In the genomic region with DNA sequence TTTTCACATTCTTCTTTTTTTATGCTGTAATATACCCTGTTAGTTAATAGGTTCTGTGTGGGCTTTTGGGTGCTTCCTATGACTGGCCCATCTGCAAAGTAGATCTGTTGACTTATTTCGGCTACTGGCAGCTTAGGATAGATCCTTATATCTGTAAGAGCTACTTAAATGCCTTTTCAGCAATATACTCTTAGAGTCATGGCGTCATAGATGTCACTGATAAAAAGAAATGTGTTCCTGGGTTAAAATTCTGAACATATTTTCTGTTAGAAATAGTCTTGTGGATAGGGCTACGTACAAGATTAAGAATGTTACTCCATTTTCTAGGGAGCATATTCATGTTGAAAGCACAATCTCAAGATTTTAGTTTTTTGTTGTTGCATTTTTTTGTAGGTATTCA, we compare ENCODE assay signal across 1 cellular context.
TF ChIP-seq lines count a peak whose summit lies in the region.

No MANE protein-coding gene starts in this region.

TF ChIP-seq in GM12878, 131 proteins besides CTCF, POLR2A, EP300 and RAD21:
- no peak for TF ChIP-seq CBX5 (IDR thresholded peaks at IDR 0.05; ENCODE audit: low read depth)
- TF ChIP-seq SPI1 (IDR thresholded peaks at IDR 0.05; ENCODE audit: borderline replicate concordance, insufficient read depth, low read depth, low read length), result no peak
- no peak for TF ChIP-seq RAD51 (IDR thresholded peaks at IDR 0.05)
- no peak for TF ChIP-seq FOXM1 (IDR thresholded peaks at IDR 0.05; ENCODE audit: low read depth, low read length)
- TF ChIP-seq, protein P1, sequence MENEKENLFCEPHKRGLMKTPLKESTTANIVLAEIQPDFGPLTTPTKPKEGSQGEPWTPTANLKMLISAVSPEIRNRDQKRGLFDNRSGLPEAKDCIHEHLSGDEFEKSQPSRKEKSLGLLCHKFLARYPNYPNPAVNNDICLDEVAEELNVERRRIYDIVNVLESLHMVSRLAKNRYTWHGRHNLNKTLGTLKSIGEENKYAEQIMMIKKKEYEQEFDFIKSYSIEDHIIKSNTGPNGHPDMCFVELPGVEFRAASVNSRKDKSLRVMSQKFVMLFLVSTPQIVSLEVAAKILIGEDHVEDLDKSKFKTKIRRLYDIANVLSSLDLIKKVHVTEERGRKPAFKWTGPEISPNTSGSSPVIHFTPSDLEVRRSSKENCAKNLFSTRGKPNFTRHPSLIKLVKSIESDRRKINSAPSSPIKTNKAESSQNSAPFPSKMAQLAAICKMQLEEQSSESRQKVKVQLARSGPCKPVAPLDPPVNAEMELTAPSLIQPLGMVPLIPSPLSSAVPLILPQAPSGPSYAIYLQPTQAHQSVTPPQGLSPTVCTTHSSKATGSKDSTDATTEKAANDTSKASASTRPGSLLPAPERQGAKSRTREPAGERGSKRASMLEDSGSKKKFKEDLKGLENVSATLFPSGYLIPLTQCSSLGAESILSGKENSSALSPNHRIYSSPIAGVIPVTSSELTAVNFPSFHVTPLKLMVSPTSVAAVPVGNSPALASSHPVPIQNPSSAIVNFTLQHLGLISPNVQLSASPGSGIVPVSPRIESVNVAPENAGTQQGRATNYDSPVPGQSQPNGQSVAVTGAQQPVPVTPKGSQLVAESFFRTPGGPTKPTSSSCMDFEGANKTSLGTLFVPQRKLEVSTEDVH (IDR thresholded peaks at IDR 0.05; ENCODE audit: low read depth, partially characterized antibody), result no peak
- no peak for TF ChIP-seq BACH1 (IDR thresholded peaks at IDR 0.05; ENCODE audit: borderline replicate concordance)
- no peak for TF ChIP-seq NR2C1 (IDR thresholded peaks at IDR 0.05)
- no peak for TF ChIP-seq STAT3 (IDR thresholded peaks at IDR 0.05; ENCODE audit: low read depth, low read length)
- TF ChIP-seq NBN (IDR thresholded peaks at IDR 0.05), result no peak
- TF ChIP-seq PML (IDR thresholded peaks at IDR 0.05; ENCODE audit: low read length), result no peak
- TF ChIP-seq, protein P2, sequence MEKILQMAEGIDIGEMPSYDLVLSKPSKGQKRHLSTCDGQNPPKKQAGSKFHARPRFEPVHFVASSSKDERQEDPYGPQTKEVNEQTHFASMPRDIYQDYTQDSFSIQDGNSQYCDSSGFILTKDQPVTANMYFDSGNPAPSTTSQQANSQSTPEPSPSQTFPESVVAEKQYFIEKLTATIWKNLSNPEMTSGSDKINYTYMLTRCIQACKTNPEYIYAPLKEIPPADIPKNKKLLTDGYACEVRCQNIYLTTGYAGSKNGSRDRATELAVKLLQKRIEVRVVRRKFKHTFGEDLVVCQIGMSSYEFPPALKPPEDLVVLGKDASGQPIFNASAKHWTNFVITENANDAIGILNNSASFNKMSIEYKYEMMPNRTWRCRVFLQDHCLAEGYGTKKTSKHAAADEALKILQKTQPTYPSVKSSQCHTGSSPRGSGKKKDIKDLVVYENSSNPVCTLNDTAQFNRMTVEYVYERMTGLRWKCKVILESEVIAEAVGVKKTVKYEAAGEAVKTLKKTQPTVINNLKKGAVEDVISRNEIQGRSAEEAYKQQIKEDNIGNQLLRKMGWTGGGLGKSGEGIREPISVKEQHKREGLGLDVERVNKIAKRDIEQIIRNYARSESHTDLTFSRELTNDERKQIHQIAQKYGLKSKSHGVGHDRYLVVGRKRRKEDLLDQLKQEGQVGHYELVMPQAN (conservative IDR thresholded peaks at IDR 0.05), result no peak
- no peak for TF ChIP-seq MEF2A (IDR thresholded peaks at IDR 0.05; ENCODE audit: insufficient read depth, low read depth, low read length)
- TF ChIP-seq ZBED1 (IDR thresholded peaks at IDR 0.05; ENCODE audit: borderline replicate concordance), result no peak
- TF ChIP-seq POLR2AphosphoS5 (IDR thresholded peaks at IDR 0.05; ENCODE audit: low read length), result no peak
- TF ChIP-seq SREBF1 (IDR thresholded peaks at IDR 0.05; ENCODE audit: low read length), result no peak
- no peak for TF ChIP-seq ZNF384 (IDR thresholded peaks at IDR 0.05; ENCODE audit: borderline replicate concordance, low read depth, low read length)
- TF ChIP-seq, protein P3, sequence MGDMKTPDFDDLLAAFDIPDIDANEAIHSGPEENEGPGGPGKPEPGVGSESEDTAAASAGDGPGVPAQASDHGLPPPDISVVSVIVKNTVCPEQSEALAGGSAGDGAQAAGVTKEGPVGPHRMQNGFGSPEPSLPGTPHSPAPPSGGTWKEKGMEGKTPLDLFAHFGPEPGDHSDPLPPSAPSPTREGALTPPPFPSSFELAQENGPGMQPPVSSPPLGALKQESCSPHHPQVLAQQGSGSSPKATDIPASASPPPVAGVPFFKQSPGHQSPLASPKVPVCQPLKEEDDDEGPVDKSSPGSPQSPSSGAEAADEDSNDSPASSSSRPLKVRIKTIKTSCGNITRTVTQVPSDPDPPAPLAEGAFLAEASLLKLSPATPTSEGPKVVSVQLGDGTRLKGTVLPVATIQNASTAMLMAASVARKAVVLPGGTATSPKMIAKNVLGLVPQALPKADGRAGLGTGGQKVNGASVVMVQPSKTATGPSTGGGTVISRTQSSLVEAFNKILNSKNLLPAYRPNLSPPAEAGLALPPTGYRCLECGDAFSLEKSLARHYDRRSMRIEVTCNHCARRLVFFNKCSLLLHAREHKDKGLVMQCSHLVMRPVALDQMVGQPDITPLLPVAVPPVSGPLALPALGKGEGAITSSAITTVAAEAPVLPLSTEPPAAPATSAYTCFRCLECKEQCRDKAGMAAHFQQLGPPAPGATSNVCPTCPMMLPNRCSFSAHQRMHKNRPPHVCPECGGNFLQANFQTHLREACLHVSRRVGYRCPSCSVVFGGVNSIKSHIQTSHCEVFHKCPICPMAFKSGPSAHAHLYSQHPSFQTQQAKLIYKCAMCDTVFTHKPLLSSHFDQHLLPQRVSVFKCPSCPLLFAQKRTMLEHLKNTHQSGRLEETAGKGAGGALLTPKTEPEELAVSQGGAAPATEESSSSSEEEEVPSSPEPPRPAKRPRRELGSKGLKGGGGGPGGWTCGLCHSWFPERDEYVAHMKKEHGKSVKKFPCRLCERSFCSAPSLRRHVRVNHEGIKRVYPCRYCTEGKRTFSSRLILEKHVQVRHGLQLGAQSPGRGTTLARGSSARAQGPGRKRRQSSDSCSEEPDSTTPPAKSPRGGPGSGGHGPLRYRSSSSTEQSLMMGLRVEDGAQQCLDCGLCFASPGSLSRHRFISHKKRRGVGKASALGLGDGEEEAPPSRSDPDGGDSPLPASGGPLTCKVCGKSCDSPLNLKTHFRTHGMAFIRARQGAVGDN (IDR thresholded peaks at IDR 0.05), result no peak
- TF ChIP-seq SMAD5 (IDR thresholded peaks at IDR 0.05; ENCODE audit: low read depth), result no peak
- TF ChIP-seq NR2C2 (IDR thresholded peaks at IDR 0.05; ENCODE audit: borderline replicate concordance, control insufficient read depth, insufficient read length, low read depth), result no peak
